ENCODE assay signal across 9 cellular contexts in genomic region chr2:237677951-237678481, GRCh38. TPM values are rescaled to one million over a fixed set of nuclear protein-coding genes. Genes with fewer than 3 reads are reported as not detected.
DNase-seq lines count a peak whose midpoint lies in the region; ATAC-seq, FAIRE-seq and TF ChIP-seq lines count a peak whose summit lies in the region.
"Had no signal": no experiment of that assay in that cellular context is flagged by ENCODE, and none has a peak within 500 bp of the region (broad histone marks: within the 10 kb centered on the region; RNA-seq: fewer than 3 reads in every experiment).

No MANE protein-coding gene starts in this region.

- H3K4me3 ChIP-seq in gastroesophageal sphincter (no peak overlapping the region), pancreas (no peak overlapping the region)

- peak overlapping the region; percentile 19 to 87 (median 84) for H3K27ac ChIP-seq in gastroesophageal sphincter
- peak overlapping the region in 3 of 4 donors; percentile 18 to 74 (median 72) for H3K27ac ChIP-seq in pancreas

- H3K4me1 Mint-ChIP-seq in CD14-positive monocyte: peaks cover 68% of the 10 kb centered on the region

- peak overlapping the region; percentile 99 to 100 (median 100) for H3K27ac Mint-ChIP-seq in CD14-positive monocyte

- H3K36me3 ChIP-seq in gastroesophageal sphincter (peaks cover 0 to 3% of the 10 kb centered on the region in 2 donors), pancreas (no peaks in the 10 kb centered on the region)

- ATAC-seq in gastroesophageal sphincter (peak; percentile 81), pancreas (peak in 3 of 4 donors; percentile 35 to 63 (median 57)), GM21619 (IDR thresholded peaks at IDR 0.05; ENCODE audit: unreplicated experiment) (no peak)

- intact Hi-C loops in CD14-positive monocyte (cut with micrococcal nuclease): no loop called here
- intact Hi-C loops in pancreas (cut with DNase I): no loop called here

- H3K9me3 ChIP-seq in gastroesophageal sphincter (no peaks in the 10 kb centered on the region), pancreas (no peaks in the 10 kb centered on the region)

- H3K4me3 Mint-ChIP-seq in CD14-positive monocyte: peak overlapping the region in 1 of 2 donors; percentile 82

- peak; percentile 82 for DNase-seq in CD14-positive monocyte (ENCODE audit: low spot score)
- peak; percentile 99 for DNase-seq in SKM-1 treated with dmso at 0.1 percent for 144 hours (lab: John Stamatoyannopoulos, UW; ENCODE audit: unreplicated experiment)
- no peak for DNase-seq in pancreas
- DNase-seq in Ammon's horn (ENCODE audit: low spot score): no peak
- DNase-seq in SHP77 (lab: John Stamatoyannopoulos, UW): no peak
- no peak for DNase-seq in NCI-H1694 treated with DMSO at 0.1 percent for 48 hours (lab: John Stamatoyannopoulos, UW)
- DNase-seq: activated naive CD4-positive, alpha-beta T cell treated with Interleukin-2 at 50 U/mL for 16 hours had no signal

- TF ChIP-seq CTCF in CD14-positive monocyte (IDR thresholded peaks at IDR 0.05): no peak
- TF ChIP-seq CTCF in gastroesophageal sphincter (IDR thresholded peaks at IDR 0.05): no peak
- no peak for TF ChIP-seq CTCF in pancreas (IDR thresholded peaks at IDR 0.05)

- H3K27me3 ChIP-seq in gastroesophageal sphincter (no peaks in the 10 kb centered on the region), pancreas (no peaks in the 10 kb centered on the region)

- no peak for TF ChIP-seq EP300 in gastroesophageal sphincter (IDR thresholded peaks at IDR 0.05)

- TF ChIP-seq POLR2A in gastroesophageal sphincter (IDR thresholded peaks at IDR 0.05): no peak

- H3K27me3 Mint-ChIP-seq in CD14-positive monocyte (ENCODE audit: low read depth in 3 of 3): no peaks in the 10 kb centered on the region

- WGBS in gastroesophageal sphincter (ENCODE audit: low coverage in 1 of 2), 2 donors: 16 to 52% methylated on average over 7 of the region's 7 CpGs
- 52 to 54% methylated on average over 7 of the region's 7 CpGs for WGBS in pancreas, 2 donors

- peaks cover 4 to 88% (median 33%) of the 10 kb centered on the region in 3 donors for H3K4me1 ChIP-seq in gastroesophageal sphincter
- peaks cover 0 to 26% (median 0%) of the 10 kb centered on the region in 3 donors for H3K4me1 ChIP-seq in pancreas

- FAIRE-seq in pancreas (lab: Jason Lieb, UNC): no peak

- H3K9me3 Mint-ChIP-seq in CD14-positive monocyte: peaks cover 0 to 2% (median 0%) of the 10 kb centered on the region in 7 donors

- H3K36me3 Mint-ChIP-seq in CD14-positive monocyte: peaks cover 6 to 16% of the 10 kb centered on the region in 2 donors

RNA-seq across cellular contexts. Expression of gene LRRFIP1, which starts 50.6 kb away (rescaled TPM):
- polyA plus RNA-seq in CD14-positive monocyte (10 to 100 TPM; 67.3 to 98.3 TPM), pancreas (10 to 100 TPM; 22.3 to 33.7 TPM)
- total RNA-seq in gastroesophageal sphincter (100 to 1,000 TPM; 164 to 225 (median 179) TPM), pancreas (10 to 100 TPM; 18.4 to 55.0 (median 33.4) TPM)

Comparison
In these comparisons a context has a peak if more than half of its experiments do, and no peak if none do; other contexts are left out.
1. DNase-seq: peak in CD14-positive monocyte (single experiment) and SKM-1 treated with dmso at 0.1 percent for 144 hours (single experiment); none in pancreas (0 of 6), Ammon's horn (single experiment), SHP77 (0 of 2) and NCI-H1694 treated with DMSO at 0.1 percent for 48 hours (single experiment).